ENCODE assay signal across 21 cellular contexts in genomic region chr19:39627631-39628030, GRCh38. TPM values are rescaled to one million over a fixed set of nuclear protein-coding genes. Genes with fewer than 3 reads are reported as not detected.
DNase-seq lines count a peak whose midpoint lies in the region; ATAC-seq, FAIRE-seq and TF ChIP-seq lines count a peak whose summit lies in the region.
"Not testable (repeated sequence)": the region's sequence is repeated elsewhere in the genome, so short reads cannot be mapped to it uniquely, and the experiment has no call there.
"Had no signal": no experiment of that assay in that cellular context is flagged by ENCODE, and none has a peak within 500 bp of the region (broad histone marks: within the 10 kb centered on the region; RNA-seq: fewer than 3 reads in every experiment).

No MANE protein-coding gene starts in this region.

- peak; percentile 86 for FAIRE-seq in GM12891 (lab: Jason Lieb, UNC)
- FAIRE-seq in K562 (lab: Jason Lieb, UNC) = not testable (repeated sequence)

- not testable (repeated sequence) for DNase-seq in GM12891 (ENCODE audit: insufficient read length, low spot score); PC-9
- DNase-seq in HT1080 (ENCODE audit: low read depth) (peak; percentile 15), NCI-H146 (lab: John Stamatoyannopoulos, UW) (peak; percentile 20), NCI-H69 (lab: John Stamatoyannopoulos, UW) (peak; percentile 40), K562 (ENCODE audit: extremely low read depth in 1 of 4, low spot score in 3 of 4) (peak in 1 of 4 experiments; percentile 17)

- not testable (repeated sequence) for TF ChIP-seq EP300 in K562 (IDR thresholded peaks at IDR 0.05; ENCODE audit: low read length)

- H3K9ac ChIP-seq in K562 (ENCODE audit: insufficient read depth in 1 of 2, low read depth in 2 of 2, low read length in 2 of 2) = not testable (repeated sequence)

- not testable (repeated sequence) for H3K4me2 ChIP-seq in DOHH2 (ENCODE audit: low read length); PC-9; K562 (ENCODE audit: insufficient read depth, low read length)

- TF ChIP-seq POLR2A in GM12891 (IDR thresholded peaks at IDR 0.05; ENCODE audit: low read depth, low read length); K562 (conservative IDR thresholded peaks at IDR 0.05): not testable (repeated sequence)

- not testable (repeated sequence) for H3K36me3 ChIP-seq in DOHH2 (ENCODE audit: control insufficient read depth, low read length); PC-9 (ENCODE audit: low read depth); K562 (ENCODE audit: control insufficient read depth, insufficient read depth, low read length)

- intact Hi-C loops in PC-9 (cut with micrococcal nuclease; ENCODE audit: unreplicated experiment) = loop anchor here (1.0 kb wide), 1 partner anchor 76 kb away; no protein-coding TSS in a partner anchor
- intact Hi-C loops in K562 (cut with micrococcal nuclease) = loop anchor here (2.0 kb wide), 1 partner anchor 77 kb away; no protein-coding TSS in a partner anchor

- H3F3A ChIP-seq in DOHH2 (ENCODE audit: control insufficient read depth, insufficient read depth); PC-9 (ENCODE audit: insufficient read depth, low read depth): not testable (repeated sequence)

- WGBS in K562 (ENCODE audit: insufficient coverage, low coverage, missing lambda C conversion rate) = 0% methylated on average over 2 of the region's 2 CpGs

- peak; percentile 34; the same call in 1 of the 3 replicates for ATAC-seq in K562

- in situ Hi-C loops in K562 (cut with MboI) = not testable (repeated sequence)

- H2AFZ ChIP-seq in PC-9; K562 (ENCODE audit: low read depth, low read length): not testable (repeated sequence)

- not testable (repeated sequence) for BruUV-seq in PC-9 (replicated peaks; lab: Mats Ljungman, UMichigan); K562 (replicated peaks; lab: Mats Ljungman, UMichigan)

- H3K9me3 ChIP-seq in DOHH2 (ENCODE audit: control insufficient read depth, insufficient read depth, low read length); PC-9 (ENCODE audit: insufficient read depth, low read depth); K562 (replicated peaks; ENCODE audit: control insufficient read depth, insufficient read depth, low read depth, low read length): not testable (repeated sequence)

- not testable (repeated sequence) for H3K27ac ChIP-seq in DOHH2 (ENCODE audit: low read depth, low read length); PC-9; K562 (ENCODE audit: extremely low read depth, low read depth, low read length)

- H3K79me2 ChIP-seq in DOHH2 (ENCODE audit: control insufficient read depth, low read length); PC-9 (ENCODE audit: low read depth); K562 (ENCODE audit: control insufficient read depth, insufficient read depth, low read length): not testable (repeated sequence)

- not testable (repeated sequence) for H3K4me3 ChIP-seq in DOHH2 (ENCODE audit: low read length); PC-9; K562

- TF ChIP-seq RAD21 in K562 (CRISPR knock-in tag; conservative IDR thresholded peaks at IDR 0.05 in 1 of 2, IDR thresholded peaks at IDR 0.05 in 1 of 2) = peak; percentile 33 to 80

- H3K9me1 ChIP-seq in K562 (ENCODE audit: control insufficient read depth, insufficient read depth, low read length) = not testable (repeated sequence)

- TF ChIP-seq CTCF in DOHH2 (IDR thresholded peaks at IDR 0.05; ENCODE audit: low read depth, low read length, poor library complexity, severe bottlenecking) = peak; percentile 11
- TF ChIP-seq CTCF in PC-9 (conservative IDR thresholded peaks at IDR 0.05) = peak; percentile 43; the same call in 1 of the 2 replicates
- TF ChIP-seq CTCF in K562 (IDR thresholded peaks at IDR 0.05 in 2 of 3, conservative IDR thresholded peaks at IDR 0.05 in 1 of 3; ENCODE audit: insufficient read depth in 2 of 3, low read depth in 1 of 3, low read length in 3 of 3) = peak in 2 of 3 experiments; percentile 15 to 47; a peak in 2 of 6 replicates

- POLR2A ChIA-PET in PC-9 (lab: Charles Lee; ENCODE audit: unreplicated experiment); K562 (lab: Yijun Ruan, JAX): not testable (repeated sequence)

- H3K27me3 ChIP-seq in DOHH2 (ENCODE audit: control insufficient read depth, low read length) = peaks cover 10% of the 10 kb centered on the region
- H3K27me3 ChIP-seq in PC-9 (ENCODE audit: insufficient read depth, low read depth) = peaks cover 52% of the 10 kb centered on the region
- H3K27me3 ChIP-seq in K562 (ENCODE audit: control insufficient read depth in 2 of 2, insufficient read depth in 2 of 2, low read length in 2 of 2) = peaks cover 0 to 14% of the 10 kb centered on the region in 2 experiments; a peak in 2 of 5 replicates

- not testable (repeated sequence) for H3K9me2 ChIP-seq in DOHH2 (replicated peaks; ENCODE audit: control insufficient read depth, low read length); PC-9 (ENCODE audit: insufficient read depth)

- not testable (repeated sequence) for H4K20me1 ChIP-seq in DOHH2 (ENCODE audit: control insufficient read depth, insufficient read depth, low read depth, low read length); PC-9 (ENCODE audit: insufficient read depth); K562 (replicated peaks; ENCODE audit: control insufficient read depth, insufficient read depth, low read length)

- CTCF ChIA-PET in PC-9 (lab: Charles Lee) = not testable (repeated sequence)
- CTCF ChIA-PET in K562 (lab: Yijun Ruan, JAX; ENCODE audit: low intra/inter-chr PET ratio) = interaction anchor here (0.7 to 1.5 kb wide), 3 partner anchors 76 to 680 kb away, joined by 3 to 9 read pairs (median 3); no protein-coding TSS in a partner anchor

- not testable (repeated sequence) for H3K4me1 ChIP-seq in DOHH2 (ENCODE audit: control insufficient read depth, low read length); PC-9 (replicated peaks; ENCODE audit: insufficient read depth); K562 (replicated peaks in 1 of 2; ENCODE audit: control insufficient read depth in 2 of 2, insufficient read depth in 2 of 2, low read length in 2 of 2)

TF ChIP-seq in K562, 482 proteins besides CTCF, POLR2A, EP300 and RAD21:
- TF ChIP-seq BCOR (IDR thresholded peaks at IDR 0.05) (peak; percentile 42; the same call in 1 of the 2 replicates), RBM25 (IDR thresholded peaks at IDR 0.05; ENCODE audit: low read depth, low read length, severe bottlenecking) (peak; percentile 39), CC2D1A (IDR thresholded peaks at IDR 0.05) (0 out of 2 replicates have a peak, but pooled peaks have one; percentile 15)

RNA-seq across cellular contexts. Expression of gene LGALS13, which starts 25.3 kb away (rescaled TPM):
- not detected for polyA plus RNA-seq in GM12891 (2012; ENCODE audit: low read depth, missing spikeins)
- not detected in 2 replicates for total RNA-seq in HT1080 (2014; rRNA removed; shearing (Covaris generic))
- not detected in 2 replicates for polyA plus RNA-seq in HT1080 (2015; cell fraction: cytosol; rRNA removed)
- not detected in 2 replicates for polyA plus RNA-seq in HT1080 (2015; cell fraction: nucleus; rRNA removed)
- not detected in 2 replicates for total RNA-seq in PC-9 (2021)
- total RNA-seq in K562 (2011; cell fraction: chromatin; rRNA removed; ENCODE audit: low replicate concordance) = not detected in 2 replicates
- not detected in 2 replicates for total RNA-seq in K562 (2011; cell fraction: nucleolus; rRNA removed)
- total RNA-seq in K562 (2011; cell fraction: nucleoplasm; rRNA removed) = not detected in 2 replicates
- total RNA-seq in K562 (2014; rRNA removed) = not detected in 2 replicates
- total RNA-seq in K562 (2014; rRNA removed; fragmentation: Illumina TruSeq; extraction: Trizol) = not detected in 2 replicates
- total RNA-seq in K562 (2015; rRNA removed; fragmentation: Illumina TruSeq; extraction: Trizol) = 0.43 TPM in 1 of 2 replicates, not detected in the other
- not detected in 2 replicates for total RNA-seq in K562 (2021)
- not detected in 2 replicates for polyA plus RNA-seq in K562 (2011; rRNA removed)
- polyA plus RNA-seq in K562 (2011; cell fraction: cytosol; rRNA removed) = not detected in 2 replicates
- not detected in 2 replicates for polyA plus RNA-seq in K562 (2011; cell fraction: nucleus; rRNA removed)
- polyA plus RNA-seq in K562 (2012) = 5.6 TPM in 1 of 2 replicates, not detected in the other
- not detected in 2 replicates for polyA plus RNA-seq in K562 (2014; fragmentation: Illumina TruSeq; extraction: Trizol)
- polyA plus RNA-seq in K562 (2014; fragmentation: Nextera tagmentation; extraction: Ambion mirVana) = under 1 TPM in 1 of 2 experiments, not detected in 1; 0.11 TPM
- polyA plus RNA-seq in K562 (2014; rRNA removed) = not detected in 2 replicates
- polyA minus RNA-seq in K562 (2011; rRNA and poly(A)+ RNA removed) = not detected in 2 replicates
- polyA minus RNA-seq in K562 (2011; cell fraction: cytosol; rRNA and poly(A)+ RNA removed) = not detected in 2 replicates
- not detected in 2 replicates for polyA minus RNA-seq in K562 (2011; cell fraction: nucleus; rRNA and poly(A)+ RNA removed)
- total RNA-seq: activated CD8-positive, alpha-beta T cell treated with anti-CD3 and anti-CD28 coated beads for 36 hours; activated T-helper 17 cell treated with anti-CD3 and anti-CD28 coated beads, Interleukin-2, amount 50 U/mL, for 72 hours; Calu3; chondrocyte; endothelial cell of umbilical vein; G401; glomerular endothelial cell; H4; IMR-90; neural crest cell; thoracic aorta had no signal
- polyA plus RNA-seq: CD14-positive monocyte, endothelial cell of umbilical vein, IMR-90, SK-N-SH, small intestine had no signal

RNA-seq across cellular contexts. Expression of gene LGALS16, which starts 28.1 kb away (rescaled TPM):
- polyA plus RNA-seq in GM12891 (2012; ENCODE audit: low read depth, missing spikeins) = not detected
- total RNA-seq in HT1080 (2014; rRNA removed; shearing (Covaris generic)) = not detected in 2 replicates
- not detected in 2 replicates for polyA plus RNA-seq in HT1080 (2015; cell fraction: cytosol; rRNA removed)
- polyA plus RNA-seq in HT1080 (2015; cell fraction: nucleus; rRNA removed) = not detected in 2 replicates
- total RNA-seq in PC-9 (2021) = not detected in 2 replicates
- not detected in 2 replicates for total RNA-seq in K562 (2011; cell fraction: chromatin; rRNA removed; ENCODE audit: low replicate concordance)
- total RNA-seq in K562 (2011; cell fraction: nucleolus; rRNA removed) = not detected in 2 replicates
- total RNA-seq in K562 (2011; cell fraction: nucleoplasm; rRNA removed) = not detected in 2 replicates
- not detected in 2 replicates for total RNA-seq in K562 (2014; rRNA removed)
- not detected in 2 replicates for total RNA-seq in K562 (2014; rRNA removed; fragmentation: Illumina TruSeq; extraction: Trizol)
- total RNA-seq in K562 (2015; rRNA removed; fragmentation: Illumina TruSeq; extraction: Trizol) = not detected in 2 replicates
- total RNA-seq in K562 (2021) = not detected in 2 replicates
- not detected in 2 replicates for polyA plus RNA-seq in K562 (2011; rRNA removed)
- not detected in 2 replicates for polyA plus RNA-seq in K562 (2011; cell fraction: cytosol; rRNA removed)
- not detected in 2 replicates for polyA plus RNA-seq in K562 (2011; cell fraction: nucleus; rRNA removed)
- polyA plus RNA-seq in K562 (2012) = 0.22 TPM in 1 of 2 replicates, not detected in the other
- polyA plus RNA-seq in K562 (2014; fragmentation: Illumina TruSeq; extraction: Trizol) = not detected in 2 replicates
- polyA plus RNA-seq in K562 (2014; fragmentation: Nextera tagmentation; extraction: Ambion mirVana) = not detected
- polyA plus RNA-seq in K562 (2014; rRNA removed) = not detected in 2 replicates
- polyA minus RNA-seq in K562 (2011; rRNA and poly(A)+ RNA removed) = not detected in 2 replicates
- polyA minus RNA-seq in K562 (2011; cell fraction: cytosol; rRNA and poly(A)+ RNA removed) = not detected in 2 replicates
- not detected in 2 replicates for polyA minus RNA-seq in K562 (2011; cell fraction: nucleus; rRNA and poly(A)+ RNA removed)
- total RNA-seq: activated CD8-positive, alpha-beta T cell treated with anti-CD3 and anti-CD28 coated beads for 36 hours; activated T-helper 17 cell treated with anti-CD3 and anti-CD28 coated beads, Interleukin-2, amount 50 U/mL, for 72 hours; Calu3; chondrocyte; endothelial cell of umbilical vein; G401; glomerular endothelial cell; H4; IMR-90; neural crest cell; thoracic aorta had no signal
- polyA plus RNA-seq: CD14-positive monocyte, endothelial cell of umbilical vein, IMR-90, SK-N-SH, small intestine had no signal
